ENCODE assay signal across 4 cellular contexts in the genomic region with DNA sequence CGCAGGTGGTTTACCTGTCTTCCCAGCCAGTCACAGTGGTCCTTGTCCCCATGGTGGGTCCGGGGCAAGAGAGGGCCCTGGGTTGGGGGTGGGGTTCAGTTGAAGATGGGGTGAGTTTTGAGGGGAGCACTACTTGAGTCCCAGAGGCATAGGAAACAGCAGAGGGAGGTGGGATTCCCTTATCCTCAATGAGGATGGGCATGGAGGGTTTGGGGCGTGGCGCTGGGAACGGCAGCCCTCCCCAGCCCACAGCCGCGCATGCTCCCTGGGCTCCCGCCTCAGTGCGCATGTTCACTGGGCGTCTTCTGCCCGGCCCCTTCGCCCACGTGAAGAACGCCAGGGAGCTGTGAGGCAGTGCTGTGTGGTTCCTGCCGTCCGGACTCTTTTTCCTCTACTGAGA. TPM values are rescaled to one million over a fixed set of nuclear protein-coding genes. Genes with fewer than 3 reads are reported as not detected.
"Had no signal": no experiment of that assay in that cellular context is flagged by ENCODE, and none has a peak within 500 bp of the region (broad histone marks: within the 10 kb centered on the region; RNA-seq: fewer than 3 reads in every experiment).

A gene with protein sequence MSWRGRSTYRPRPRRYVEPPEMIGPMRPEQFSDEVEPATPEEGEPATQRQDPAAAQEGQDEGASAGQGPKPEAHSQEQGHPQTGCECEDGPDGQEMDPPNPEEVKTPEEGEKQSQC (plus strand): TSS at position 301 of the 400 bp plus-strand sequence. CDS start 1,155 bp downstream, outside the sequence.

RNA-seq across cellular contexts. Expression of the gene that starts here (rescaled TPM):
- total RNA-seq: HepG2, HT-29, IMR-90 had no signal
- polyA plus RNA-seq: HepG2, IgD-negative memory B cell, IMR-90 had no signal
